In the genomic region with DNA sequence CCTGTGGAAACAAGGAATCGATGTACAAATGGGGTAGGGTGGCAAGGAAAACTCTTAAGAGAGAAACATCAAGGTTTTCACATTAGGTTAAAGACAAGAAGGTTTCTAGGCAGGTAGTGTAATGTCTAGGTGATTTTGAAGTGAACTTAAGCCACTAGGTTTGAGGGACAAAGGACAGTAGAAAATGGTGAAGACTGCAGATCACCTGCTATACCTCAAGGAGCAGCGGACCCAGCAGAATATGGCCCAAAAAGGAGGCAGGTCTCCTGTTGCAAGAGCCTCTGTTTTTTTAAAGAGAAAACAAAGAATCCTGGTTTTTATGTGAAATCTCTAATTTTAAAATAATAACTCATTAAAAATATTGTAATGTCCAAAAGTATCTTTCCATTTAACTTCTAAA, we compare ENCODE assay signal across 29 cellular contexts.
"Had no signal": no experiment of that assay in that cellular context is flagged by ENCODE, and none has a peak within 500 bp of the region (broad histone marks: within the 10 kb centered on the region; RNA-seq: fewer than 3 reads in every experiment).

No MANE protein-coding gene starts in this region.

- H2AFZ ChIP-seq: parathyroid adenoma had no signal

- FAIRE-seq: kidney, TTC549, urothelium cell line had no signal

- H3K9ac ChIP-seq: parathyroid adenoma had no signal

- H3K36me3 ChIP-seq: adrenal gland, cardiac muscle cell, colonic mucosa, right atrium auricular region, transverse colon had no signal

- H3K27me3 ChIP-seq: adrenal gland, cardiac muscle cell, colonic mucosa, gastrocnemius medialis, right atrium auricular region, testis, transverse colon had no signal

- ATAC-seq: activated CD4-positive, CD25-positive, alpha-beta regulatory T cell treated with anti-CD3 and anti-CD28 coated beads, Interleukin-2, amount 50 U/mL, for 24 hours; gastrocnemius medialis; left colon had no signal

- H3K27ac ChIP-seq: adrenal gland, cardiac muscle cell, colonic mucosa, gastrocnemius medialis, parathyroid adenoma, right atrium auricular region, testis, transverse colon, VCaP had no signal

- H3K9me3 ChIP-seq: adrenal gland, colonic mucosa, gastrocnemius medialis, right atrium auricular region, testis, transverse colon had no signal

- H3K4me1 ChIP-seq: colonic mucosa, gastrocnemius medialis, parathyroid adenoma, right atrium auricular region, testis, transverse colon had no signal

- DNase-seq: activated CD4-positive, alpha-beta T cell treated with anti-CD3 and anti-CD28 coated beads for 48 hours; activated CD4-positive, alpha-beta T cell treated with anti-CD3 and anti-CD28 coated beads, Interleukin-2, amount 50 U/mL, for 48 hours; activated CD8-positive, alpha-beta memory T cell treated with anti-CD3 and anti-CD28 coated beads for 24 hours; activated effector memory CD4-positive, alpha-beta T cell treated with Interleukin-2 at 50 U/mL for 16 hours; activated naive CD4-positive, alpha-beta T cell treated with anti-CD3 and anti-CD28 coated beads for 36 hours; activated naive CD8-positive, alpha-beta T cell treated with anti-CD3 and anti-CD28 coated beads for 36 hours; adrenal gland; aorta; cerebellar nuclear complex; colonic mucosa; effector CD8-positive, alpha-beta T cell; erythroblast; gastrocnemius medialis; glutamatergic neuron; kidney; left colon; mammary epithelial cell; naive B cell; nucleus accumbens; stimulated activated naive CD4-positive, alpha-beta T cell treated with Interleukin-2 at 50 U/mL for 16 hours; testis; transverse colon had no signal

- H3K4me3 ChIP-seq: adrenal gland, cardiac muscle cell, colonic mucosa, gastrocnemius medialis, right atrium auricular region, testis, transverse colon had no signal

- H3K79me2 ChIP-seq: parathyroid adenoma had no signal
